ENCODE assay signal across 22 cellular contexts in genomic region chr2:156890498-156891148, GRCh38.
DNase-seq lines count a peak whose midpoint lies in the region; ATAC-seq and TF ChIP-seq lines count a peak whose summit lies in the region.
"Had no signal": no experiment of that assay in that cellular context is flagged by ENCODE, and none has a peak within 500 bp of the region (broad histone marks: within the 10 kb centered on the region; RNA-seq: fewer than 3 reads in every experiment).

No MANE protein-coding gene starts in this region.

- intact Hi-C loops in CD4-positive, alpha-beta T cell (cut with DNase I, micrococcal nuclease), result loop anchor here (5.0 kb wide), 2 partner anchors 1513 to 1518 kb away; no protein-coding TSS in a partner anchor
- intact Hi-C loops in activated T-helper 2 cell treated with anti-CD3 and anti-CD28 coated beads, Interferon-gamma antibody, Interleukin-2, Interleukin-4, amounts not matched to agents 10 μg/mL and 5 μg/mL and 100 μg/mL, durations not matched to agents 14 hours and 24 hours and 36 hours (cut with micrococcal nuclease), result loop anchor here (5.0 to 10.0 kb wide), 4 partner anchors 164 to 826 kb away; no protein-coding TSS in a partner anchor

- H3K36me3 ChIP-seq in brain microvascular endothelial cell (replicated peaks), result no peaks in the 10 kb centered on the region
- H3K36me3 ChIP-seq: neutrophil, prostate gland, upper lobe of right lung had no signal

- H3K27ac ChIP-seq in CD4-positive, alpha-beta T cell (ENCODE audit: low read depth, low read length), result no peak overlapping the region
- H3K27ac ChIP-seq in brain microvascular endothelial cell, result no peak overlapping the region
- H3K27ac ChIP-seq: dorsolateral prefrontal cortex, neutrophil, prostate gland, upper lobe of right lung had no signal

- H3K27ac Mint-ChIP-seq in CD4-positive, alpha-beta T cell, result no peak overlapping the region
- H3K27ac Mint-ChIP-seq in activated T-helper 2 cell treated with anti-CD3 and anti-CD28 coated beads, Interferon-gamma antibody, Interleukin-2, Interleukin-4, amounts not matched to agents 10 μg/mL and 5 μg/mL and 100 μg/mL, durations not matched to agents 14 hours and 24 hours and 36 hours, result no peak overlapping the region
- H3K27ac Mint-ChIP-seq: activated naive CD4-positive, alpha-beta T cell treated with anti-CD3 and anti-CD28 coated beads, Interleukin-2, amount 50 U/mL, for 72 hours; activated T-helper 17 cell treated with anti-CD3 and anti-CD28 coated beads, Interleukin-2, amount 50 U/mL, for 72 hours had no signal

- TF ChIP-seq CTCF in CD4-positive, alpha-beta T cell (IDR thresholded peaks at IDR 0.05), result no peak
- TF ChIP-seq CTCF in brain microvascular endothelial cell (IDR thresholded peaks at IDR 0.05; ENCODE audit: low read depth, low read length, missing control alignments), result no peak

- CTCF ChIA-PET in CD4-positive, alpha-beta T cell (lab: Charles Lee), result no interaction called here

- POLR2A ChIA-PET in CD4-positive, alpha-beta T cell (lab: Charles Lee), result no interaction called here

- H3K36me3 Mint-ChIP-seq in CD4-positive, alpha-beta T cell (ENCODE audit: low read depth), result no peaks in the 10 kb centered on the region
- H3K36me3 Mint-ChIP-seq in activated T-helper 2 cell treated with anti-CD3 and anti-CD28 coated beads, Interferon-gamma antibody, Interleukin-2, Interleukin-4, amounts not matched to agents 10 μg/mL and 5 μg/mL and 100 μg/mL, durations not matched to agents 14 hours and 24 hours and 36 hours (ENCODE audit: low read depth), result no peaks in the 10 kb centered on the region
- H3K36me3 Mint-ChIP-seq: activated naive CD4-positive, alpha-beta T cell treated with anti-CD3 and anti-CD28 coated beads, Interleukin-2, amount 50 U/mL, for 72 hours had no signal

- H3K9me3 Mint-ChIP-seq in CD4-positive, alpha-beta T cell, result no peaks in the 10 kb centered on the region
- no peaks in the 10 kb centered on the region for H3K9me3 Mint-ChIP-seq in activated T-helper 2 cell treated with anti-CD3 and anti-CD28 coated beads, Interferon-gamma antibody, Interleukin-2, Interleukin-4, amounts not matched to agents 10 μg/mL and 5 μg/mL and 100 μg/mL, durations not matched to agents 14 hours and 24 hours and 36 hours
- H3K9me3 Mint-ChIP-seq: activated naive CD4-positive, alpha-beta T cell treated with anti-CD3 and anti-CD28 coated beads, Interleukin-2, amount 50 U/mL, for 72 hours; activated T-helper 17 cell treated with anti-CD3 and anti-CD28 coated beads, Interleukin-2, amount 50 U/mL, for 72 hours had no signal

- H3K9me3 ChIP-seq in CD4-positive, alpha-beta T cell (ENCODE audit: control insufficient read depth, low read length), result no peaks in the 10 kb centered on the region
- H3K9me3 ChIP-seq: neutrophil, prostate gland, upper lobe of right lung had no signal

- peaks cover 30% of the 10 kb centered on the region for H3K27me3 ChIP-seq in CD4-positive, alpha-beta T cell (ENCODE audit: control insufficient read depth, insufficient read depth, low read length)
- no peaks in the 10 kb centered on the region for H3K27me3 ChIP-seq in brain microvascular endothelial cell (replicated peaks)
- H3K27me3 ChIP-seq: upper lobe of right lung had no signal

- no peak overlapping the region for H3K4me3 Mint-ChIP-seq in CD4-positive, alpha-beta T cell
- H3K4me3 Mint-ChIP-seq in activated T-helper 2 cell treated with anti-CD3 and anti-CD28 coated beads, Interferon-gamma antibody, Interleukin-2, Interleukin-4, amounts not matched to agents 10 μg/mL and 5 μg/mL and 100 μg/mL, durations not matched to agents 14 hours and 24 hours and 36 hours (ENCODE audit: low read depth), result no peak overlapping the region
- H3K4me3 Mint-ChIP-seq: activated T-helper 17 cell treated with anti-CD3 and anti-CD28 coated beads, Interleukin-2, amount 50 U/mL, for 72 hours had no signal

- no peak overlapping the region for H3K4me3 ChIP-seq in brain microvascular endothelial cell (ENCODE audit: low read depth, low read length)
- H3K4me3 ChIP-seq: dorsolateral prefrontal cortex, prostate gland, upper lobe of right lung had no signal

- DNase-seq in DMS 273 (lab: John Stamatoyannopoulos, UW; ENCODE audit: unreplicated experiment) (peak; percentile 52), NCI-H146 treated with DMSO at 0.1 percent for 48 hours (lab: John Stamatoyannopoulos, UW; ENCODE audit: unreplicated experiment) (peak; percentile 36), NCI-H526 treated with DMSO at 0.1 percent for 48 hours (lab: John Stamatoyannopoulos, UW) (peak; percentile 75), left kidney (ENCODE audit: low read depth, low spot score) (peak; percentile 9), brain microvascular endothelial cell (no peak)
- no peak for DNase-seq in CD4-positive, alpha-beta T cell
- no peak for DNase-seq in activated T-helper 2 cell treated with anti-CD3 and anti-CD28 coated beads, Interferon-gamma antibody, Interleukin-2, Interleukin-4, amounts not matched to agents 10 μg/mL and 5 μg/mL and 100 μg/mL, durations not matched to agents 14 hours and 24 hours and 36 hours (ENCODE audit: low spot score)
- DNase-seq: activated CD4-positive, alpha-beta T cell treated with anti-CD3 and anti-CD28 coated beads, Interleukin-2, amount 50 U/mL, for 48 hours; activated CD8-positive, alpha-beta memory T cell treated with anti-CD3 and anti-CD28 coated beads, Interleukin-2, amount 50 U/mL, for 4 hours; aorta; Calu3; dorsolateral prefrontal cortex; EL; kidney glomerular epithelial cell; PC-3; Right ventricle myocardium superior; upper lobe of right lung had no signal

- in situ Hi-C loops in brain microvascular endothelial cell (cut with HindIII; ENCODE audit: low pct_ligation_motif_present, low sequenced_read_pairs), result loop anchor here (25.0 kb wide), 1 partner anchor 553 kb away; the partner anchor contains the start of gene NR4A2

- peaks cover 40% of the 10 kb centered on the region for H3K27me3 Mint-ChIP-seq in CD4-positive, alpha-beta T cell
- peaks cover 62% of the 10 kb centered on the region for H3K27me3 Mint-ChIP-seq in activated T-helper 2 cell treated with anti-CD3 and anti-CD28 coated beads, Interferon-gamma antibody, Interleukin-2, Interleukin-4, amounts not matched to agents 10 μg/mL and 5 μg/mL and 100 μg/mL, durations not matched to agents 14 hours and 24 hours and 36 hours (ENCODE audit: low read depth)

- peaks cover 12% of the 10 kb centered on the region for H3K4me1 Mint-ChIP-seq in CD4-positive, alpha-beta T cell (ENCODE audit: low read depth)
- H3K4me1 Mint-ChIP-seq in activated T-helper 2 cell treated with anti-CD3 and anti-CD28 coated beads, Interferon-gamma antibody, Interleukin-2, Interleukin-4, amounts not matched to agents 10 μg/mL and 5 μg/mL and 100 μg/mL, durations not matched to agents 14 hours and 24 hours and 36 hours (ENCODE audit: low read depth), result peaks cover 29% of the 10 kb centered on the region

- ATAC-seq in CD4-positive, alpha-beta T cell (ENCODE audit: poor library complexity), result no peak
- ATAC-seq in GM18873 (IDR thresholded peaks at IDR 0.05; ENCODE audit: low FRiP score, unreplicated experiment), result no peak
- ATAC-seq: activated naive CD4-positive, alpha-beta T cell treated with anti-CD3 and anti-CD28 coated beads, Interleukin-2, amount 50 U/mL, for 72 hours; activated T-helper 17 cell treated with anti-CD3 and anti-CD28 coated beads, Interleukin-2, amount 50 U/mL, for 72 hours; PC-3; upper lobe of right lung had no signal

Comparison
In these comparisons a context has a peak if more than half of its experiments do, and no peak if none do; other contexts are left out.
1. DNase-seq: peak in DMS 273 (single experiment), NCI-H146 treated with DMSO at 0.1 percent for 48 hours (single experiment), NCI-H526 treated with DMSO at 0.1 percent for 48 hours (single experiment) and left kidney (single experiment); none in CD4-positive, alpha-beta T cell (0 of 10), activated T-helper 2 cell treated with anti-CD3 and anti-CD28 coated beads, Interferon-gamma antibody, Interleukin-2, Interleukin-4, amounts not matched to agents 10 μg/mL and 5 μg/mL and 100 μg/mL, durations not matched to agents 14 hours and 24 hours and 36 hours (single experiment) and brain microvascular endothelial cell (single experiment).